In the genomic region with DNA sequence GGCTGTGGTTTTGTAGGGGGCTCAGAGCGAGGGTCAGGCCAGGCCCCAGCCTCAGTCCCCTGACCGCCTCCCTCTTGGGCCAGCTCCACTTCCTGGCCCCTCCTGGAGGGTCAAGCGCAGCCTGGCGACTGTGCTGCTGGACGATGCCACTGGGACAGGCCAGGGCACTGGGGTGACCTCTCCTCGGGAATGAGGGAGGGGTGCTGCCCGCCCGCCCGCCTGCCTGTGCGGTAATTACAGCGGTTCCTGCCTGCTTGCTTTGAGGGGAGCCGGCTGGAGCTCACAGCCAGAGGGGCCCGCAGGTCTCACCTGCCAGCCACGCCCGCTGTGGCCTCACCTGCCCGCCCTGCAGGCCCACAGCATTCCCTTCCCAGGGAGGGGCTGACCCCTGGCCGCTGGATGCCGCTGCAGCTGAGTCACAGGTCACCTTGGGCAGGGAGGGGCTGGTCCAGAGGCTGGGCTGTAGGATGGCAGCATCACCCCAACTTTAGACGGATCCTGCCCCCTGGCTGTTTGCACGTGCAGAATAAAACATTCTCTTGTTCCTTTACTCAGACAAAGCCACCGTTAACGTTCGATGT, we compare ENCODE assay signal across 8 cellular contexts.
DNase-seq lines count a peak whose midpoint lies in the region; ATAC-seq, FAIRE-seq and TF ChIP-seq lines count a peak whose summit lies in the region.

No MANE protein-coding gene starts in this region.

- intact Hi-C loops in upper lobe of right lung (cut with DNase I) = loop anchor here (10.0 kb wide), 1 partner anchor 131 kb away; no protein-coding TSS in a partner anchor

- no peak for FAIRE-seq in RCC 7860 (lab: Jason Lieb, UNC)

- peak; percentile 36 for ATAC-seq in stimulated activated naive CD8-positive, alpha-beta T cell treated with anti-CD3 and anti-CD28 coated beads, Interleukin-15, amount 100 ng/mL, for 72 hours
- ATAC-seq in stimulated activated naive CD8-positive, alpha-beta T cell treated with anti-CD3 and anti-CD28 coated beads, Interleukin-15, Interleukin-2, amounts not matched to agents 100 U/mL and 50 U/mL, for 24 hours = no peak
- ATAC-seq in upper lobe of right lung = peak; percentile 76
- ATAC-seq in GM18502 (IDR thresholded peaks at IDR 0.05; ENCODE audit: poor library complexity, unreplicated experiment) = no peak

- no peaks in the 10 kb centered on the region for H3K36me3 Mint-ChIP-seq in glutamatergic neuron (ENCODE audit: unreplicated experiment)

- no peak overlapping the region for H3K4me3 ChIP-seq in upper lobe of right lung

- no peaks in the 10 kb centered on the region for H3K27me3 ChIP-seq in upper lobe of right lung

- TF ChIP-seq CTCF in glutamatergic neuron (IDR thresholded peaks at IDR 0.05; ENCODE audit: partially characterized antibody, unreplicated experiment) = no peak
- peak; percentile 37 for TF ChIP-seq CTCF in upper lobe of right lung (IDR thresholded peaks at IDR 0.05)

- H3K4me1 Mint-ChIP-seq in stimulated activated naive CD8-positive, alpha-beta T cell treated with anti-CD3 and anti-CD28 coated beads, Interleukin-15, amount 100 ng/mL, for 72 hours = no peaks in the 10 kb centered on the region
- no peaks in the 10 kb centered on the region for H3K4me1 Mint-ChIP-seq in glutamatergic neuron (ENCODE audit: low read depth, unreplicated experiment)

- H3K27me3 Mint-ChIP-seq in stimulated activated naive CD8-positive, alpha-beta T cell treated with anti-CD3 and anti-CD28 coated beads, Interleukin-15, amount 100 ng/mL, for 72 hours = peaks cover 7% of the 10 kb centered on the region
- peaks cover 15% of the 10 kb centered on the region for H3K27me3 Mint-ChIP-seq in glutamatergic neuron (ENCODE audit: unreplicated experiment)

- peak overlapping the region; percentile 30 for H3K27ac ChIP-seq in upper lobe of right lung

- DNase-seq in stimulated activated naive CD8-positive, alpha-beta T cell treated with anti-CD3 and anti-CD28 coated beads, Interleukin-15, amount 100 ng/mL, for 72 hours = no peak
- DNase-seq in stimulated activated naive CD8-positive, alpha-beta T cell treated with anti-CD3 and anti-CD28 coated beads, Interleukin-15, Interleukin-2, amounts not matched to agents 100 U/mL and 50 U/mL, for 24 hours = no peak
- DNase-seq in RCC 7860 (ENCODE audit: low spot score) (peak; percentile 10), glutamatergic neuron (no peak), upper lobe of right lung (peak; percentile 84), NCI-H2029 treated with DMSO at 0.1 percent for 48 hours (lab: John Stamatoyannopoulos, UW) (no peak)
- DNase-seq in activated CD4-positive, CD25-positive, alpha-beta regulatory T cell treated with anti-CD3 and anti-CD28 coated beads, Interleukin-2, amount 50 U/mL, for 72 hours = no peak

- no peaks in the 10 kb centered on the region for H3K9me3 Mint-ChIP-seq in stimulated activated naive CD8-positive, alpha-beta T cell treated with anti-CD3 and anti-CD28 coated beads, Interleukin-15, amount 100 ng/mL, for 72 hours
- no peaks in the 10 kb centered on the region for H3K9me3 Mint-ChIP-seq in glutamatergic neuron (ENCODE audit: unreplicated experiment)

- H3K9me3 ChIP-seq in upper lobe of right lung = no peaks in the 10 kb centered on the region

- H3K27ac Mint-ChIP-seq in stimulated activated naive CD8-positive, alpha-beta T cell treated with anti-CD3 and anti-CD28 coated beads, Interleukin-15, amount 100 ng/mL, for 72 hours = no peak overlapping the region
- H3K27ac Mint-ChIP-seq in glutamatergic neuron (ENCODE audit: unreplicated experiment) = peak overlapping the region; percentile 4

- H3K36me3 ChIP-seq in upper lobe of right lung = no peaks in the 10 kb centered on the region

- H3K4me3 Mint-ChIP-seq in stimulated activated naive CD8-positive, alpha-beta T cell treated with anti-CD3 and anti-CD28 coated beads, Interleukin-15, amount 100 ng/mL, for 72 hours = no peak overlapping the region
- H3K4me3 Mint-ChIP-seq in glutamatergic neuron (ENCODE audit: unreplicated experiment) = no peak overlapping the region

- peaks cover 11% of the 10 kb centered on the region for H3K4me1 ChIP-seq in upper lobe of right lung

Comparison
In these comparisons a context has a peak if more than half of its experiments do, and no peak if none do; other contexts are left out.
1. ATAC-seq: peak in stimulated activated naive CD8-positive, alpha-beta T cell treated with anti-CD3 and anti-CD28 coated beads, Interleukin-15, amount 100 ng/mL, for 72 hours (single experiment) and upper lobe of right lung (single experiment); none in stimulated activated naive CD8-positive, alpha-beta T cell treated with anti-CD3 and anti-CD28 coated beads, Interleukin-15, Interleukin-2, amounts not matched to agents 100 U/mL and 50 U/mL, for 24 hours (single experiment) and GM18502 (single experiment).
2. DNase-seq: peak in RCC 7860 (single experiment) and upper lobe of right lung (single experiment); none in stimulated activated naive CD8-positive, alpha-beta T cell treated with anti-CD3 and anti-CD28 coated beads, Interleukin-15, amount 100 ng/mL, for 72 hours (0 of 2), stimulated activated naive CD8-positive, alpha-beta T cell treated with anti-CD3 and anti-CD28 coated beads, Interleukin-15, Interleukin-2, amounts not matched to agents 100 U/mL and 50 U/mL, for 24 hours (single experiment), glutamatergic neuron (single experiment), activated CD4-positive, CD25-positive, alpha-beta regulatory T cell treated with anti-CD3 and anti-CD28 coated beads, Interleukin-2, amount 50 U/mL, for 72 hours (single experiment) and NCI-H2029 treated with DMSO at 0.1 percent for 48 hours (single experiment).